In the genomic region with DNA sequence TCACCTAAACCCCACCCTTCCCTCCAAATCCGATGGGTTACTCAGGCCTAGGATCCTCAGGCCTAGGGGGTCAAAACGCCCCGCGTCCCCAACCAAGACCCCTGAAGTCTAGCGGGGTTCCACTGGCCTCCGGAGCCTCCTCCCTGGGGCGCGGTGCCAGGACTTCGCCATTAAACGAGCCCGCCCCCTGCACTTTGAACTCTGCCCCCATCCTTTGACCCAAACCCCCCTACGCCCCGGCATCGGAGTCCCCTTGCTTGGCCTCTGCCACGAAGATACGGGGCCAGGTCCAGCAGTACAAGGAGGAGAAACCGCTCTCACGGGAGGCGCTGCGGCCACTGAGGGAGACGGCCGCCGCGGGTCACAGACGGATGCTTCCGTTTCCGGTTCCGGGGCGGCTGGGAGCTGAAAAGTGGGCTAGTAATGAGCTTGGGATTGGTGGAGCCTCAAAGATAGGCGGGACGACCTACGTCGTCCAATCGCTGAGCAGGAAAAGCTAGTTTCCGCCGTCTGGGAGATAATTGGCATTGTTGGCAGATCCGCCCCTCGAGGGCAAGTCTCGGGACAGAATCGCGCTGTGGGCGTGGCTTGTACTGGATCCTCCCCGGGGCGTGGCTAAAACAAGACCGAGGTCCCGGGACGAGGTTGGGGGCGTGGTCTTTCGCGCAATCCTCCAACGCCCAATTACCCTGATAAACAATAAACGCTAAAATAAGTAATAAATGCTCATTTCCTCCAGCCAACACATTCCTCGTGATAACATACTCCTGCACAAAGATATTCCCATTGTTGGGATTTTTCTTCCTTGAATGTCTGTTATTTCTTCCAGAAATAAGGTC, we compare ENCODE assay signal across 8 cellular contexts. TPM values are rescaled to one million over a fixed set of nuclear protein-coding genes. Genes with fewer than 3 reads are reported as not detected.
A peak's percentile ranks its signal among the peaks of the same experiment; 100 is the strongest.
DNase-seq lines count a peak whose midpoint lies in the region; ATAC-seq and TF ChIP-seq lines count a peak whose summit lies in the region.

No MANE protein-coding gene starts in this region.

- no peaks in the 10 kb centered on the region for H3K27me3 ChIP-seq in suprapubic skin

- TF ChIP-seq CTCF in GM10248 (IDR thresholded peaks at IDR 0.05; ENCODE audit: control extremely low read depth, extremely low read depth, low read depth, missing control alignments) (no peak), suprapubic skin (IDR thresholded peaks at IDR 0.05) (no peak)

- peaks cover 23% of the 10 kb centered on the region for H3K4me1 Mint-ChIP-seq in activated naive CD8-positive, alpha-beta T cell (ENCODE audit: low read depth)

- H3K27ac ChIP-seq in suprapubic skin, result peak overlapping the region; percentile 98

- TF ChIP-seq POLR2A in suprapubic skin (IDR thresholded peaks at IDR 0.05), result peak; percentile 58 to 72

- H3K27me3 Mint-ChIP-seq in activated naive CD8-positive, alpha-beta T cell, result no peaks in the 10 kb centered on the region

- CTCF ChIA-PET in GM10248 (lab: Yijun Ruan, JAX), result interaction anchor here (0.6 to 4.9 kb wide), 44 partner anchors 10 to 1521 kb away, joined by 3 to 77 read pairs (median 4); a partner anchor contains a TSS

- H3K36me3 Mint-ChIP-seq in activated naive CD8-positive, alpha-beta T cell, result no peaks in the 10 kb centered on the region

- no peaks in the 10 kb centered on the region for H3K9me3 ChIP-seq in suprapubic skin

- ATAC-seq in HG02610 (IDR thresholded peaks at IDR 0.05; ENCODE audit: unreplicated experiment) (peak; percentile 92), SK-N-SH treated with all-trans-retinoic acid at 6 μM for 48 hours (peak; percentile 98)

- no peaks in the 10 kb centered on the region for H3K9me3 Mint-ChIP-seq in activated naive CD8-positive, alpha-beta T cell (ENCODE audit: low read depth)

- POLR2A ChIA-PET in GM10248 (lab: Yijun Ruan, JAX), result interaction anchor here (0.6 to 1.1 kb wide), 11 partner anchors 26 to 355 kb away, joined by 3 to 5 read pairs (median 3); a partner anchor contains a TSS

- H3K4me3 ChIP-seq in suprapubic skin, result peak overlapping the region; percentile 90

- TF ChIP-seq EP300 in suprapubic skin (IDR thresholded peaks at IDR 0.05), result no peak

- peaks cover 53% of the 10 kb centered on the region for H3K4me1 ChIP-seq in suprapubic skin

- peak overlapping the region; percentile 96 for H3K4me3 Mint-ChIP-seq in activated naive CD8-positive, alpha-beta T cell

- DNase-seq in GM10248 (ENCODE audit: extremely low spot score) (peak; percentile 99), NCI-H1092 (lab: John Stamatoyannopoulos, UW) (peak; percentile 99), glomerular endothelial cell (ENCODE audit: extremely low read depth, low read depth, low spot score) (peak; percentile 98), nucleus accumbens (lab: John Stamatoyannopoulos, UW) (peak; percentile 76 to 100 (median 99)), suprapubic skin (ENCODE audit: low spot score in 2 of 2) (peak; percentile 100)

- H3K27ac Mint-ChIP-seq in activated naive CD8-positive, alpha-beta T cell, result peak overlapping the region; percentile 93

- under 1% methylated on average over 31 of the region's 53 CpGs for WGBS in suprapubic skin

- no peaks in the 10 kb centered on the region for H3K36me3 ChIP-seq in suprapubic skin

TF ChIP-seq in SK-N-SH treated with all-trans-retinoic acid at 6 μM for 48 hours, 23 proteins besides CTCF, POLR2A, EP300 and RAD21:
- TF ChIP-seq BACH2 (CRISPR knock-in tag; IDR thresholded peaks at IDR 0.05; ENCODE audit: borderline replicate concordance), result no peak
- 0 out of 2 replicates have a peak, but pooled peaks have one; percentile 11 for TF ChIP-seq ZNF70 (CRISPR knock-in tag; IDR thresholded peaks at IDR 0.05)
- TF ChIP-seq ZFP30 (CRISPR knock-in tag; IDR thresholded peaks at IDR 0.05), result no peak
- TF ChIP-seq OSR1 (CRISPR knock-in tag; IDR thresholded peaks at IDR 0.05), result no peak
- TF ChIP-seq, protein P1, sequence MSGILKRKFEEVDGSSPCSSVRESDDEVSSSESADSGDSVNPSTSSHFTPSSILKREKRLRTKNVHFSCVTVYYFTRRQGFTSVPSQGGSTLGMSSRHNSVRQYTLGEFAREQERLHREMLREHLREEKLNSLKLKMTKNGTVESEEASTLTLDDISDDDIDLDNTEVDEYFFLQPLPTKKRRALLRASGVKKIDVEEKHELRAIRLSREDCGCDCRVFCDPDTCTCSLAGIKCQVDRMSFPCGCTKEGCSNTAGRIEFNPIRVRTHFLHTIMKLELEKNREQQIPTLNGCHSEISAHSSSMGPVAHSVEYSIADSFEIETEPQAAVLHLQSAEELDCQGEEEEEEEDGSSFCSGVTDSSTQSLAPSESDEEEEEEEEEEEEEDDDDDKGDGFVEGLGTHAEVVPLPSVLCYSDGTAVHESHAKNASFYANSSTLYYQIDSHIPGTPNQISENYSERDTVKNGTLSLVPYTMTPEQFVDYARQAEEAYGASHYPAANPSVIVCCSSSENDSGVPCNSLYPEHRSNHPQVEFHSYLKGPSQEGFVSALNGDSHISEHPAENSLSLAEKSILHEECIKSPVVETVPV (CRISPR knock-in tag; IDR thresholded peaks at IDR 0.05), result 0 out of 2 replicates have a peak, but pooled peaks have one; percentile 26

RNA-seq across cellular contexts. Expression of a gene that starts 5.7 kb away (rescaled TPM):
- total RNA-seq in glomerular endothelial cell (2.7 and 3.4 TPM in 2 replicates), suprapubic skin (1 to 10 TPM; 2.8 to 5.6 (median 3.9) TPM)

RNA-seq across cellular contexts. Expression of a gene that starts 26.9 kb away (rescaled TPM):
- total RNA-seq in glomerular endothelial cell (0.58 and 0.88 TPM in 2 replicates), suprapubic skin (1 to 10 TPM in 2 of 4 donors, under 1 TPM in 1, not detected in 1; 0.23 to 1.4 (median 1.3) TPM)

RNA-seq across cellular contexts. Expression of a gene that starts 49.8 kb away (rescaled TPM):
- total RNA-seq in glomerular endothelial cell (2.1 and 5.8 TPM in 2 replicates), suprapubic skin (10 to 100 TPM; 16.2 to 46.2 (median 23.4) TPM)

Comparison
In these comparisons a context has a peak if more than half of its experiments do, and no peak if none do; other contexts are left out.
1. Peak in every context shown above with its lines: DNase-seq, ATAC-seq, H3K4me3 ChIP-seq and H3K27ac ChIP-seq.